ENCODE assay signal across 1 cellular context in the genomic region with DNA sequence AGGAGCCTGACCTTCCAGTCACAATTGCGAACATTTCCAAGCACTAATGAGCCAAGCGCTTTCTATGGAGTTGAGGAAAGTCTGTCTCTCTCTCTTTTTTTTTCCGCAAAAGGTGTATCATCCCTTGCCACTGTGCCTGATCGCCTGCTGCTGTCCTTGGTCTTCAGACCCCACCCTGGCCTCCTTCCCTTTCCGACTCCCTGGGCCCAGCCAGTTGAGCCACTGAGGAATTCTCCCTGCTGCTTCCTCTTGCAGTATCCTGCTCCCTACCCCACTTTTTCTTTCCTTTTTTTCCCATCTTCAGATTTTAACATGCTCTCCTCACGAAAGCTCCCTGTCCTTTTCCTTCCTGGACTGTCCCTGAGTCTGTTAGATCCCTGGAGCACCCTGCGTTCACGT.
TF ChIP-seq lines count a peak whose summit lies in the region.

No MANE protein-coding gene starts in this region.

TF ChIP-seq in H1, 55 proteins besides CTCF, POLR2A, EP300 and RAD21:
- no peak for TF ChIP-seq SP1 (IDR thresholded peaks at IDR 0.05; ENCODE audit: low read depth, low read length)
- no peak for TF ChIP-seq PHF8 (conservative IDR thresholded peaks at IDR 0.05; ENCODE audit: low read depth, low read length)
- TF ChIP-seq, protein P1, sequence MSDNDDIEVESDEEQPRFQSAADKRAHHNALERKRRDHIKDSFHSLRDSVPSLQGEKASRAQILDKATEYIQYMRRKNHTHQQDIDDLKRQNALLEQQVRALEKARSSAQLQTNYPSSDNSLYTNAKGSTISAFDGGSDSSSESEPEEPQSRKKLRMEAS (IDR thresholded peaks at IDR 0.05), result no peak
- TF ChIP-seq JUND (IDR thresholded peaks at IDR 0.05; ENCODE audit: low read length), result no peak
- TF ChIP-seq BRCA1 (IDR thresholded peaks at IDR 0.05; ENCODE audit: low read depth, low read length), result no peak
- TF ChIP-seq TAF1 (IDR thresholded peaks at IDR 0.05; ENCODE audit: low read depth, low read length), result no peak
- no peak for TF ChIP-seq SRF (IDR thresholded peaks at IDR 0.05; ENCODE audit: low read depth, low read length)
- TF ChIP-seq MAFK (IDR thresholded peaks at IDR 0.05; ENCODE audit: low read depth, low read length), result no peak
- TF ChIP-seq GTF2F1 (IDR thresholded peaks at IDR 0.05; ENCODE audit: borderline replicate concordance, low read depth, low read length), result no peak
- TF ChIP-seq CHD1 (IDR thresholded peaks at IDR 0.05; ENCODE audit: low read depth, low read length), result no peak
- no peak for TF ChIP-seq SIX5 (IDR thresholded peaks at IDR 0.05; ENCODE audit: low read depth, low read length)
- TF ChIP-seq KDM4A (IDR thresholded peaks at IDR 0.05; ENCODE audit: low read depth, low read length, severe bottlenecking), result no peak
- no peak for TF ChIP-seq POU5F1 (IDR thresholded peaks at IDR 0.05; ENCODE audit: low read depth, low read length)
- TF ChIP-seq ZNF274 (IDR thresholded peaks at IDR 0.05; ENCODE audit: borderline replicate concordance, extremely low read depth, low read length), result no peak
- no peak for TF ChIP-seq SUZ12 (IDR thresholded peaks at IDR 0.05; ENCODE audit: low read length)
- TF ChIP-seq RNF2 (IDR thresholded peaks at IDR 0.05; ENCODE audit: borderline replicate concordance, low read depth, low read length, missing control alignments, poor library complexity, severe bottlenecking), result no peak
- TF ChIP-seq JUN (IDR thresholded peaks at IDR 0.05; ENCODE audit: low read depth, low read length), result no peak
- no peak for TF ChIP-seq HDAC2 (IDR thresholded peaks at IDR 0.05; ENCODE audit: borderline replicate concordance in 1 of 2, low read depth in 2 of 2, low read length in 2 of 2)
- no peak for TF ChIP-seq CBX5 (IDR thresholded peaks at IDR 0.05; ENCODE audit: low read depth, low read length)
